In genomic region chr19:11288349-11288748, GRCh38 we compare ENCODE assay signal across 9 cellular contexts. TPM values are rescaled to one million over a fixed set of nuclear protein-coding genes. Genes with fewer than 3 reads are reported as not detected.
DNase-seq lines count a peak whose midpoint lies in the region; ATAC-seq and TF ChIP-seq lines count a peak whose summit lies in the region.
"Had no signal": no experiment of that assay in that cellular context is flagged by ENCODE, and none has a peak within 500 bp of the region (broad histone marks: within the 10 kb centered on the region; RNA-seq: fewer than 3 reads in every experiment).

No MANE protein-coding gene starts in this region.

- H3K4me3 Mint-ChIP-seq in activated CD8-positive, alpha-beta T cell treated with anti-CD3 and anti-CD28 coated beads for 36 hours: no peak overlapping the region
- H3K4me3 Mint-ChIP-seq in activated CD8-positive, alpha-beta T cell treated with anti-CD3 and anti-CD28 coated beads, Interleukin-2, amount 10 ng/mL, durations not matched to agents 7 days and 5 days: no peak overlapping the region
- H3K4me3 Mint-ChIP-seq in type B pancreatic cell: no peak overlapping the region
- no peak overlapping the region for H3K4me3 Mint-ChIP-seq in CD8-positive, alpha-beta T cell
- H3K4me3 Mint-ChIP-seq: CD4-positive, alpha-beta T cell had no signal

- H3K4me1 Mint-ChIP-seq in activated CD8-positive, alpha-beta T cell treated with anti-CD3 and anti-CD28 coated beads for 36 hours (ENCODE audit: low read depth): peaks cover 1% of the 10 kb centered on the region
- peaks cover 3% of the 10 kb centered on the region for H3K4me1 Mint-ChIP-seq in activated CD8-positive, alpha-beta T cell treated with anti-CD3 and anti-CD28 coated beads, Interleukin-2, amount 10 ng/mL, durations not matched to agents 7 days and 5 days (ENCODE audit: low read depth)
- H3K4me1 Mint-ChIP-seq in type B pancreatic cell (ENCODE audit: unreplicated experiment): no peaks in the 10 kb centered on the region
- peaks cover 2% of the 10 kb centered on the region for H3K4me1 Mint-ChIP-seq in CD8-positive, alpha-beta T cell (ENCODE audit: low read depth)

- no peaks in the 10 kb centered on the region for H3K9me3 ChIP-seq in CD8-positive, alpha-beta T cell (ENCODE audit: low read length)

- no peaks in the 10 kb centered on the region for H3K36me3 Mint-ChIP-seq in activated CD8-positive, alpha-beta T cell treated with anti-CD3 and anti-CD28 coated beads for 36 hours (ENCODE audit: low read depth)
- no peaks in the 10 kb centered on the region for H3K36me3 Mint-ChIP-seq in activated CD8-positive, alpha-beta T cell treated with anti-CD3 and anti-CD28 coated beads, Interleukin-2, amount 10 ng/mL, durations not matched to agents 7 days and 5 days (ENCODE audit: low read depth)
- no peaks in the 10 kb centered on the region for H3K36me3 Mint-ChIP-seq in type B pancreatic cell
- no peaks in the 10 kb centered on the region for H3K36me3 Mint-ChIP-seq in CD8-positive, alpha-beta T cell

- H3K27ac Mint-ChIP-seq in activated CD8-positive, alpha-beta T cell treated with anti-CD3 and anti-CD28 coated beads for 36 hours: no peak overlapping the region
- H3K27ac Mint-ChIP-seq in activated CD8-positive, alpha-beta T cell treated with anti-CD3 and anti-CD28 coated beads, Interleukin-2, amount 10 ng/mL, durations not matched to agents 7 days and 5 days: no peak overlapping the region
- H3K27ac Mint-ChIP-seq in type B pancreatic cell: no peak overlapping the region
- H3K27ac Mint-ChIP-seq in CD8-positive, alpha-beta T cell: no peak overlapping the region
- H3K27ac Mint-ChIP-seq: CD4-positive, alpha-beta T cell had no signal

- no peaks in the 10 kb centered on the region for H3K9me3 Mint-ChIP-seq in activated CD8-positive, alpha-beta T cell treated with anti-CD3 and anti-CD28 coated beads for 36 hours
- no peaks in the 10 kb centered on the region for H3K9me3 Mint-ChIP-seq in activated CD8-positive, alpha-beta T cell treated with anti-CD3 and anti-CD28 coated beads, Interleukin-2, amount 10 ng/mL, durations not matched to agents 7 days and 5 days (ENCODE audit: insufficient read depth)
- H3K9me3 Mint-ChIP-seq in type B pancreatic cell: no peaks in the 10 kb centered on the region
- H3K9me3 Mint-ChIP-seq in CD8-positive, alpha-beta T cell: no peaks in the 10 kb centered on the region
- H3K9me3 Mint-ChIP-seq: CD4-positive, alpha-beta T cell had no signal

- intact Hi-C loops in activated CD8-positive, alpha-beta T cell treated with anti-CD3 and anti-CD28 coated beads for 36 hours (cut with micrococcal nuclease): no loop called here
- intact Hi-C loops in sciatic nerve (cut with DNase I): no loop called here
- intact Hi-C loops in CD8-positive, alpha-beta T cell (cut with DNase I, micrococcal nuclease): no loop called here

- POLR2A ChIA-PET in activated CD8-positive, alpha-beta T cell treated with anti-CD3 and anti-CD28 coated beads for 36 hours (lab: Charles Lee): no interaction called here
- POLR2A ChIA-PET in activated CD8-positive, alpha-beta T cell treated with anti-CD3 and anti-CD28 coated beads, Interleukin-2, amount 10 ng/mL, durations not matched to agents 7 days and 5 days (lab: Charles Lee): no interaction called here
- POLR2A ChIA-PET in RWPE1 (lab: Yijun Ruan, JAX; ENCODE audit: low non-redundant PET): no interaction called here
- POLR2A ChIA-PET in CD8-positive, alpha-beta T cell (lab: Charles Lee): no interaction called here

- TF ChIP-seq CTCF in activated CD8-positive, alpha-beta T cell treated with anti-CD3 and anti-CD28 coated beads for 36 hours (IDR thresholded peaks at IDR 0.05): peak; percentile 18
- TF ChIP-seq CTCF in RWPE1 (conservative IDR thresholded peaks at IDR 0.05; ENCODE audit: low read depth): peak; percentile 36
- TF ChIP-seq CTCF in fibroblast of the aortic adventitia (IDR thresholded peaks at IDR 0.05; ENCODE audit: insufficient read depth, low read length): peak; percentile 72
- peak; percentile 62 for TF ChIP-seq CTCF in type B pancreatic cell (conservative IDR thresholded peaks at IDR 0.05)
- TF ChIP-seq CTCF in CD8-positive, alpha-beta T cell (IDR thresholded peaks at IDR 0.05): no peak

- no peak overlapping the region for H3K27ac ChIP-seq in RWPE1
- H3K27ac ChIP-seq in CD8-positive, alpha-beta T cell (ENCODE audit: low read depth, low read length): no peak overlapping the region

- no peak for ATAC-seq in activated CD8-positive, alpha-beta T cell treated with anti-CD3 and anti-CD28 coated beads for 36 hours
- no peak for ATAC-seq in activated CD8-positive, alpha-beta T cell treated with anti-CD3 and anti-CD28 coated beads, Interleukin-2, amount 10 ng/mL, durations not matched to agents 7 days and 5 days
- no peak for ATAC-seq in sciatic nerve
- ATAC-seq in HG02970 (IDR thresholded peaks at IDR 0.05; ENCODE audit: low FRiP score, unreplicated experiment): no peak
- no peak for ATAC-seq in CD8-positive, alpha-beta T cell

- peaks cover under 1% of the 10 kb centered on the region for H3K4me1 ChIP-seq in CD8-positive, alpha-beta T cell (ENCODE audit: insufficient read depth, low read length)

- no peak for DNase-seq in activated CD8-positive, alpha-beta T cell treated with anti-CD3 and anti-CD28 coated beads for 36 hours
- no peak for DNase-seq in activated CD8-positive, alpha-beta T cell treated with anti-CD3 and anti-CD28 coated beads, Interleukin-2, amount 10 ng/mL, durations not matched to agents 7 days and 5 days
- DNase-seq in RWPE1 (ENCODE audit: low spot score): peak; percentile 39
- peak; percentile 50 for DNase-seq in fibroblast of the aortic adventitia (ENCODE audit: low read depth)
- no peak for DNase-seq in type B pancreatic cell (ENCODE audit: extremely low spot score, unreplicated experiment)
- DNase-seq in sciatic nerve (ENCODE audit: low spot score): no peak
- no peak for DNase-seq in CD8-positive, alpha-beta T cell
- DNase-seq: CD4-positive, alpha-beta T cell had no signal

- CTCF ChIA-PET in activated CD8-positive, alpha-beta T cell treated with anti-CD3 and anti-CD28 coated beads for 36 hours (lab: Charles Lee): no interaction called here
- CTCF ChIA-PET in activated CD8-positive, alpha-beta T cell treated with anti-CD3 and anti-CD28 coated beads, Interleukin-2, amount 10 ng/mL, durations not matched to agents 7 days and 5 days (lab: Charles Lee): no interaction called here
- CTCF ChIA-PET in RWPE1 (lab: Yijun Ruan, JAX): interaction anchor here (0.5 to 1.2 kb wide), 3 partner anchors 57 to 194 kb away, joined by 3 to 4 read pairs (median 3); no protein-coding TSS in a partner anchor
- CTCF ChIA-PET in CD8-positive, alpha-beta T cell (lab: Charles Lee): no interaction called here

- no peaks in the 10 kb centered on the region for H3K27me3 ChIP-seq in CD8-positive, alpha-beta T cell (ENCODE audit: insufficient read depth, low read length)

- H3K4me3 ChIP-seq in fibroblast of the aortic adventitia (ENCODE audit: low read depth, low read length): no peak overlapping the region
- H3K4me3 ChIP-seq in CD8-positive, alpha-beta T cell (ENCODE audit: low read depth, low read length): no peak overlapping the region

- H3K27me3 Mint-ChIP-seq in activated CD8-positive, alpha-beta T cell treated with anti-CD3 and anti-CD28 coated beads for 36 hours: peaks cover 15% of the 10 kb centered on the region
- H3K27me3 Mint-ChIP-seq in activated CD8-positive, alpha-beta T cell treated with anti-CD3 and anti-CD28 coated beads, Interleukin-2, amount 10 ng/mL, durations not matched to agents 7 days and 5 days (ENCODE audit: low read depth): peaks cover 31% of the 10 kb centered on the region
- H3K27me3 Mint-ChIP-seq in type B pancreatic cell: no peaks in the 10 kb centered on the region
- H3K27me3 Mint-ChIP-seq in CD8-positive, alpha-beta T cell (ENCODE audit: low read depth): peaks cover 26% of the 10 kb centered on the region

- H3K36me3 ChIP-seq in CD8-positive, alpha-beta T cell (ENCODE audit: insufficient read depth, low read length): no peaks in the 10 kb centered on the region

RNA-seq across cellular contexts. Expression of gene TSPAN16, which starts 7.6 kb away (rescaled TPM):
- total RNA-seq in activated CD8-positive, alpha-beta T cell treated with anti-CD3 and anti-CD28 coated beads for 36 hours: not detected
- total RNA-seq in activated CD8-positive, alpha-beta T cell treated with anti-CD3 and anti-CD28 coated beads, Interleukin-2, amount 10 ng/mL, durations not matched to agents 7 days and 5 days: not detected
- total RNA-seq in fibroblast of the aortic adventitia (ENCODE audit: low replicate concordance) (not detected in 2 replicates), type B pancreatic cell (ENCODE audit: low replicate concordance) (not detected in 2 replicates), sciatic nerve (not detected)
- total RNA-seq in CD8-positive, alpha-beta T cell: not detected
- total RNA-seq: CD4-positive, alpha-beta T cell had no signal

RNA-seq across cellular contexts. Expression of gene DOCK6, which starts 26.0 kb away (rescaled TPM):
- 1 to 10 TPM; 4.5 to 7.9 TPM for total RNA-seq in activated CD8-positive, alpha-beta T cell treated with anti-CD3 and anti-CD28 coated beads for 36 hours
- under 1 TPM; 0.13 to 0.76 TPM for total RNA-seq in activated CD8-positive, alpha-beta T cell treated with anti-CD3 and anti-CD28 coated beads, Interleukin-2, amount 10 ng/mL, durations not matched to agents 7 days and 5 days
- total RNA-seq in fibroblast of the aortic adventitia (ENCODE audit: low replicate concordance) (13.6 and 19.7 TPM in 2 replicates), type B pancreatic cell (ENCODE audit: low replicate concordance) (43.6 and 58.9 TPM in 2 replicates), sciatic nerve (131 TPM)
- total RNA-seq in CD8-positive, alpha-beta T cell: under 1 TPM; 0.19 to 0.54 TPM

RNA-seq across cellular contexts. Expression of gene ANGPTL8, which starts 48.9 kb away (rescaled TPM):
- total RNA-seq in activated CD8-positive, alpha-beta T cell treated with anti-CD3 and anti-CD28 coated beads for 36 hours: not detected
- total RNA-seq in activated CD8-positive, alpha-beta T cell treated with anti-CD3 and anti-CD28 coated beads, Interleukin-2, amount 10 ng/mL, durations not matched to agents 7 days and 5 days: not detected
- total RNA-seq in fibroblast of the aortic adventitia (ENCODE audit: low replicate concordance) (not detected in 2 replicates), type B pancreatic cell (ENCODE audit: low replicate concordance) (not detected in 2 replicates), sciatic nerve (15.5 TPM)
- not detected for total RNA-seq in CD8-positive, alpha-beta T cell
- total RNA-seq: CD4-positive, alpha-beta T cell had no signal

RNA-seq across cellular contexts. Expression of gene RAB3D, which starts 51.1 kb away (rescaled TPM):
- total RNA-seq in activated CD8-positive, alpha-beta T cell treated with anti-CD3 and anti-CD28 coated beads for 36 hours: 1 to 10 TPM; 6.7 to 7.0 TPM
- total RNA-seq in activated CD8-positive, alpha-beta T cell treated with anti-CD3 and anti-CD28 coated beads, Interleukin-2, amount 10 ng/mL, durations not matched to agents 7 days and 5 days: 1 to 10 TPM; 7.6 to 7.9 TPM
- total RNA-seq in fibroblast of the aortic adventitia (ENCODE audit: low replicate concordance) (9.4 and 16.3 TPM in 2 replicates), type B pancreatic cell (ENCODE audit: low replicate concordance) (45.3 and 77.5 TPM in 2 replicates), sciatic nerve (25.1 TPM)
- 1 to 10 TPM; 1.4 to 1.9 TPM for total RNA-seq in CD8-positive, alpha-beta T cell

RNA-seq across cellular contexts. Expression of gene TMEM205, which starts 57.7 kb away (rescaled TPM):
- total RNA-seq in activated CD8-positive, alpha-beta T cell treated with anti-CD3 and anti-CD28 coated beads for 36 hours: 10 to 100 TPM; 24.3 to 25.6 TPM
- total RNA-seq in activated CD8-positive, alpha-beta T cell treated with anti-CD3 and anti-CD28 coated beads, Interleukin-2, amount 10 ng/mL, durations not matched to agents 7 days and 5 days: 10 to 100 TPM; 23.6 to 29.6 TPM
- total RNA-seq in fibroblast of the aortic adventitia (ENCODE audit: low replicate concordance): 56.8 and 79.6 TPM in 2 replicates
- 58.6 and 68.3 TPM in 2 replicates for total RNA-seq in type B pancreatic cell (ENCODE audit: low replicate concordance)
- 58.0 TPM for total RNA-seq in sciatic nerve
- 10 to 100 TPM in 1 of 2 experiments, 1 to 10 TPM in 1; 6.5 to 10.6 TPM for total RNA-seq in CD8-positive, alpha-beta T cell

Comparison
In these comparisons a context has a peak if more than half of its experiments do, and no peak if none do; other contexts are left out.
1. DNase-seq: peak in RWPE1 (single experiment) and fibroblast of the aortic adventitia (single experiment); none in activated CD8-positive, alpha-beta T cell treated with anti-CD3 and anti-CD28 coated beads for 36 hours (single experiment), activated CD8-positive, alpha-beta T cell treated with anti-CD3 and anti-CD28 coated beads, Interleukin-2, amount 10 ng/mL, durations not matched to agents 7 days and 5 days (single experiment), type B pancreatic cell (single experiment), sciatic nerve (single experiment) and CD8-positive, alpha-beta T cell (0 of 7).
2. RNA of gene ANGPTL8, which starts 48.9 kb away (total RNA-seq): 15.5 TPM in sciatic nerve (single experiment); not detected in activated CD8-positive, alpha-beta T cell treated with anti-CD3 and anti-CD28 coated beads for 36 hours, not detected in activated CD8-positive, alpha-beta T cell treated with anti-CD3 and anti-CD28 coated beads, Interleukin-2, amount 10 ng/mL, durations not matched to agents 7 days and 5 days, not detected in fibroblast of the aortic adventitia, not detected in type B pancreatic cell and not detected in CD8-positive, alpha-beta T cell; every median in the first group is over 10 times any median in the second.